37 cellular contexts compared by ENCODE assay signal in genomic region chr6:114354482-114354881, GRCh38. TPM values are rescaled to one million over a fixed set of nuclear protein-coding genes. Genes with fewer than 3 reads are reported as not detected.
"Had no signal": no experiment of that assay in that cellular context is flagged by ENCODE, and none has a peak within 500 bp of the region (broad histone marks: within the 10 kb centered on the region; RNA-seq: fewer than 3 reads in every experiment).

No MANE protein-coding gene starts in this region.

- DNase-seq: Karpas-422, Kasumi-1, KG1, MG63, MM.1S, MV-4-11, NCI-H1048, NCI-H1092, NCI-H1092 treated with DMSO at 0.1 percent for 48 hours, NCI-H1105, NCI-H1105 treated with DMSO at 0.1 percent for 48 hours, NCI-H1417, NCI-H1417 treated with DMSO at 0.1 percent for 48 hours, NCI-H1436, NCI-H1436 treated with DMSO at 0.1 percent for 48 hours, NCI-H146, NCI-H1694, NCI-H1694 treated with DMSO at 0.1 percent for 48 hours, NCI-H187, NCI-H187 treated with DMSO at 0.1 percent for 48 hours, NCI-H1930, NCI-H2029, NCI-H2029 treated with DMSO at 0.1 percent for 48 hours, NCI-H2081, NCI-H2081 treated with DMSO at 0.1 percent for 48 hours, NCI-H2107, NCI-H2171, NCI-H2171 treated with DMSO at 0.1 percent for 48 hours, NCI-H2227 treated with DMSO at 0.1 percent for 48 hours, NCI-H226, NCI-H345, NCI-H446, NCI-H446 treated with DMSO at 0.1 percent for 48 hours had no signal

- H3K9ac ChIP-seq: KMS-11 had no signal

- H3K9me3 ChIP-seq: MG63 had no signal

- H3K4me2 ChIP-seq: KMS-11 had no signal

- H3K4me3 ChIP-seq: MG63 had no signal

- H3K36me3 ChIP-seq: MG63 had no signal

- H3K27me3 ChIP-seq: MG63 had no signal

- H3K27ac ChIP-seq: KMS-11 had no signal

RNA-seq across cellular contexts. Expression of gene HS3ST5, which starts 11.7 kb away (rescaled TPM):
- total RNA-seq: M059J, MCF 10A, NCI-H460 had no signal
